9 cellular contexts compared by ENCODE assay signal in genomic region chr5:10702040-10702629, GRCh38. TPM values are rescaled to one million over a fixed set of nuclear protein-coding genes. Genes with fewer than 3 reads are reported as not detected.
DNase-seq lines count a peak whose midpoint lies in the region; ATAC-seq and TF ChIP-seq lines count a peak whose summit lies in the region.
"Had no signal": no experiment of that assay in that cellular context is flagged by ENCODE, and none has a peak within 500 bp of the region (broad histone marks: within the 10 kb centered on the region; RNA-seq: fewer than 3 reads in every experiment).

No MANE protein-coding gene starts in this region.

- H3K4me1 ChIP-seq in ACC112 (ENCODE audit: control insufficient read depth, insufficient read depth, low read length, unreplicated experiment) (peaks cover 48% of the 10 kb centered on the region), IMR-90 (ENCODE audit: control insufficient read depth, insufficient read depth, low read length) (peaks cover 28% of the 10 kb centered on the region)

- peaks cover 24% of the 10 kb centered on the region for H4K20me1 ChIP-seq in IMR-90 (ENCODE audit: insufficient read depth, low read length)

- TF ChIP-seq CTCF in IMR-90 (conservative IDR thresholded peaks at IDR 0.05; ENCODE audit: low read depth, low read length): no peak
- TF ChIP-seq CTCF in brain microvascular endothelial cell (IDR thresholded peaks at IDR 0.05; ENCODE audit: low read depth, low read length, missing control alignments): no peak

- WGBS in IMR-90 (ENCODE audit: extremely low coverage in 2 of 2, insufficient read length in 1 of 2), 2 experiments: 15% methylated on average over 2 of the region's 9 CpGs; no CpG with 5 or more reads in 1 of the 2 experiments

- H3K79me2 ChIP-seq in ACC112 (ENCODE audit: control insufficient read depth, insufficient read depth, low read length, unreplicated experiment): peaks cover 13% of the 10 kb centered on the region

- peak overlapping the region; percentile 75 for H2BK120ac ChIP-seq in IMR-90 (ENCODE audit: low read depth, low read length)

- no peaks in the 10 kb centered on the region for H3K27me3 ChIP-seq in ACC112 (ENCODE audit: insufficient read depth, low read length)
- no peaks in the 10 kb centered on the region for H3K27me3 ChIP-seq in IMR-90 (ENCODE audit: control insufficient read depth, insufficient read depth, low read length)
- no peaks in the 10 kb centered on the region for H3K27me3 ChIP-seq in brain microvascular endothelial cell (replicated peaks)

- peak; percentile 81 for ATAC-seq in IMR-90 (ENCODE audit: low read depth)
- no peak for ATAC-seq in HG02642 (IDR thresholded peaks at IDR 0.05; ENCODE audit: poor library complexity, unreplicated experiment)
- no peak for ATAC-seq in GM18909 (IDR thresholded peaks at IDR 0.05; ENCODE audit: poor library complexity, unreplicated experiment)

- peak overlapping the region; percentile 54 for H3K56ac ChIP-seq in IMR-90 (ENCODE audit: extremely low read depth, insufficient read depth, low read length)

- peak overlapping the region; percentile 89 for H3K4ac ChIP-seq in IMR-90 (ENCODE audit: low read depth, low read length)

- H3K18ac ChIP-seq in IMR-90 (ENCODE audit: low read depth, low read length): peak overlapping the region; percentile 68; the same call in 1 of the 2 replicates

- H3K79me1 ChIP-seq in IMR-90 (ENCODE audit: low read depth in 1 of 2, low read length in 2 of 2): peaks cover 40 to 93% of the 10 kb centered on the region in 2 experiments

- H2AFZ ChIP-seq in ACC112 (ENCODE audit: low read length, unreplicated experiment) (no peak overlapping the region), IMR-90 (replicated peaks; ENCODE audit: low read length, poor library complexity) (no peak overlapping the region)

- POLR2A ChIA-PET in IMR-90 (lab: Charles Lee; ENCODE audit: unreplicated experiment): interaction anchor here (1.3 kb wide), 1 partner anchor 23 kb away, joined by 5 read pairs; no protein-coding TSS in a partner anchor

- peak overlapping the region; percentile 69 for H3K14ac ChIP-seq in IMR-90 (replicated peaks; ENCODE audit: low read depth, low read length)

- TF ChIP-seq POLR2A in IMR-90 (IDR thresholded peaks at IDR 0.05; ENCODE audit: low read depth, low read length): no peak

- in situ Hi-C loops in IMR-90 (cut with MboI; ENCODE audit: low sequenced_read_pairs): loop anchor here (10.0 kb wide), 1 partner anchor 133 kb away; no protein-coding TSS in a partner anchor
- in situ Hi-C loops in brain microvascular endothelial cell (cut with HindIII; ENCODE audit: low pct_ligation_motif_present, low sequenced_read_pairs): no loop called here

- dilution Hi-C loops in IMR-90 (cut with HindIII; ENCODE audit: low sequenced_read_pairs, unreplicated experiment): no loop called here

- H3K27ac ChIP-seq in ACC112 (ENCODE audit: low read depth, low read length): peak overlapping the region; percentile 74
- H3K27ac ChIP-seq in IMR-90 (ENCODE audit: insufficient read depth, low read length): peak overlapping the region; percentile 44
- H3K27ac ChIP-seq in brain microvascular endothelial cell: peak overlapping the region; percentile 96

- intact Hi-C loops in IMR-90 (cut with micrococcal nuclease): loop anchor here (2.0 to 5.0 kb wide), 2 partner anchors 59 to 200 kb away; partner anchors contain the start of gene DAP

- H2BK5ac ChIP-seq in IMR-90 (ENCODE audit: low read depth, low read length, poor library complexity, severe bottlenecking): peak overlapping the region; percentile 85

- H3K9ac ChIP-seq in IMR-90 (ENCODE audit: low read depth, low read length): no peak overlapping the region; the same call in 1 of the 2 replicates

- H3K23ac ChIP-seq in IMR-90 (ENCODE audit: low read depth, low read length): peak overlapping the region; percentile 53

- peak; percentile 98 for DNase-seq in IMR-90
- peak; percentile 97 for DNase-seq in brain microvascular endothelial cell
- peak; percentile 98 for DNase-seq in kidney tubule cell (ENCODE audit: low spot score)
- no peak for DNase-seq in NCI-H2171 treated with DMSO at 0.1 percent for 48 hours (lab: John Stamatoyannopoulos, UW)
- DNase-seq in activated CD8-positive, alpha-beta memory T cell treated with anti-CD3 and anti-CD28 coated beads for 24 hours: no peak
- DNase-seq: activated CD4-positive, alpha-beta T cell treated with anti-CD3 and anti-CD28 coated beads for 1 hour had no signal

- no TSS peak for BruUV-seq in IMR-90 (replicated peaks; lab: Mats Ljungman, UMichigan)

- H3K4me2 ChIP-seq in IMR-90 (ENCODE audit: low read depth, low read length): peak overlapping the region; percentile 33

- peak overlapping the region; percentile 33 for H2AK9ac ChIP-seq in IMR-90 (replicated peaks; ENCODE audit: low read depth, low read length, poor library complexity)

- TF ChIP-seq RAD21 in IMR-90 (IDR thresholded peaks at IDR 0.05; ENCODE audit: low read length): peak; percentile 24; the same call in 1 of the 2 replicates

- CTCF ChIA-PET in IMR-90 (lab: Yijun Ruan, JAX): interaction anchor here (0.7 to 1.5 kb wide), 9 partner anchors 9 to 247 kb away, joined by 3 to 5 read pairs (median 4); no protein-coding TSS in a partner anchor

- H4K5ac ChIP-seq in IMR-90 (ENCODE audit: low read depth, low read length): peak overlapping the region; percentile 7; the same call in 1 of the 2 replicates

- H3K9me3 ChIP-seq in IMR-90 (ENCODE audit: control insufficient read depth, insufficient read depth, low read length): no peaks in the 10 kb centered on the region

- H3K9me1 ChIP-seq in IMR-90 (ENCODE audit: insufficient read depth, low read length): peaks cover 48% of the 10 kb centered on the region

- peak overlapping the region; percentile 77 for H4K91ac ChIP-seq in IMR-90 (ENCODE audit: insufficient read depth, low read depth, low read length)

- H3K4me3 ChIP-seq in ACC112 (ENCODE audit: low read depth, low read length) (peak overlapping the region; percentile 34; the same call in 1 of the 2 replicates), IMR-90 (ENCODE audit: insufficient read depth, low read depth, low read length) (no peak overlapping the region), brain microvascular endothelial cell (ENCODE audit: low read depth, low read length) (no peak overlapping the region)

- H2AK5ac ChIP-seq in IMR-90 (ENCODE audit: low read depth, low read length): peak overlapping the region; percentile 71

- H3K36me3 ChIP-seq in ACC112 (ENCODE audit: insufficient read depth, low read length): no peaks in the 10 kb centered on the region
- peaks cover 4% of the 10 kb centered on the region for H3K36me3 ChIP-seq in IMR-90 (ENCODE audit: control insufficient read depth, insufficient read depth, low read length)
- no peaks in the 10 kb centered on the region for H3K36me3 ChIP-seq in brain microvascular endothelial cell (replicated peaks)

- peak overlapping the region; percentile 1 to 73; a peak in 2 of 4 replicates for H4K8ac ChIP-seq in IMR-90 (ENCODE audit: low read depth in 2 of 2, low read length in 2 of 2)

- H2BK15ac ChIP-seq in IMR-90 (ENCODE audit: low read depth, low read length): peak overlapping the region; percentile 45

- peak overlapping the region; percentile 76 for H2BK20ac ChIP-seq in IMR-90 (ENCODE audit: low read depth, low read length)

TF ChIP-seq in IMR-90, 13 proteins besides CTCF, POLR2A, EP300 and RAD21:
- TF ChIP-seq, protein P1, sequence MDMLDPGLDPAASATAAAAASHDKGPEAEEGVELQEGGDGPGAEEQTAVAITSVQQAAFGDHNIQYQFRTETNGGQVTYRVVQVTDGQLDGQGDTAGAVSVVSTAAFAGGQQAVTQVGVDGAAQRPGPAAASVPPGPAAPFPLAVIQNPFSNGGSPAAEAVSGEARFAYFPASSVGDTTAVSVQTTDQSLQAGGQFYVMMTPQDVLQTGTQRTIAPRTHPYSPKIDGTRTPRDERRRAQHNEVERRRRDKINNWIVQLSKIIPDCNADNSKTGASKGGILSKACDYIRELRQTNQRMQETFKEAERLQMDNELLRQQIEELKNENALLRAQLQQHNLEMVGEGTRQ (IDR thresholded peaks at IDR 0.05; ENCODE audit: low read depth, low read length): peak; percentile 63
- TF ChIP-seq SMC3 (IDR thresholded peaks at IDR 0.05; ENCODE audit: low read depth, low read length) (no peak), BHLHE40 (IDR thresholded peaks at IDR 0.05; ENCODE audit: low read depth, low read length) (peak; percentile 92), MAZ (IDR thresholded peaks at IDR 0.05; ENCODE audit: borderline replicate concordance, low read depth, low read length) (0 out of 2 replicates have a peak, but pooled peaks have one; percentile 23), FOS (IDR thresholded peaks at IDR 0.05; ENCODE audit: low read depth, low read length) (peak; percentile 82), CEBPB (IDR thresholded peaks at IDR 0.05; ENCODE audit: low read depth, low read length) (peak; percentile 91), NFE2L2 (IDR thresholded peaks at IDR 0.05; ENCODE audit: low read depth, low read length) (no peak), CHD1 (IDR thresholded peaks at IDR 0.05; ENCODE audit: low read depth, low read length) (peak; percentile 42; the same call in 1 of the 2 replicates), MAFK (IDR thresholded peaks at IDR 0.05; ENCODE audit: low read depth, low read length) (peak; percentile 51; the same call in 1 of the 2 replicates), RCOR1 (IDR thresholded peaks at IDR 0.05; ENCODE audit: insufficient replicate concordance, low read length) (no peak), MXI1 (IDR thresholded peaks at IDR 0.05; ENCODE audit: borderline replicate concordance, low read depth, low read length) (peak; percentile 78), RFX5 (IDR thresholded peaks at IDR 0.05; ENCODE audit: low read depth, low read length) (no peak)

RNA-seq across cellular contexts. Expression of gene DAP, which starts 58.9 kb away (rescaled TPM):
- total RNA-seq in IMR-90 (2012; rRNA removed): 44.4 and 49.6 TPM in 2 replicates
- polyA plus RNA-seq in IMR-90 (2012; rRNA removed): 152 and 189 TPM in 2 replicates
- 160 and 237 TPM in 2 replicates for polyA plus RNA-seq in IMR-90 (2012; cell fraction: cytosol; rRNA removed)
- polyA plus RNA-seq in IMR-90 (2012; cell fraction: nucleus; rRNA removed; ENCODE audit: low replicate concordance): 88.2 and 89.8 TPM in 2 replicates

Comparison
In these comparisons a context has a peak if more than half of its experiments do, and no peak if none do; other contexts are left out.
1. H3K27ac ChIP-seq: peak in every context shown above with its lines; median percentile 96 in brain microvascular endothelial cell; 74 in ACC112; 44 in IMR-90.
2. DNase-seq: peak in IMR-90 (single experiment), brain microvascular endothelial cell (single experiment) and kidney tubule cell (single experiment); none in NCI-H2171 treated with DMSO at 0.1 percent for 48 hours (single experiment) and activated CD8-positive, alpha-beta memory T cell treated with anti-CD3 and anti-CD28 coated beads for 24 hours (single experiment).